In genomic region chr3:160479376-160479775, GRCh38 we compare ENCODE assay signal across 1 cellular context.
TF ChIP-seq lines count a peak whose summit lies in the region.

No MANE protein-coding gene starts in this region.

TF ChIP-seq in IMR-90, 13 proteins besides CTCF, POLR2A, EP300 and RAD21:
- no peak for TF ChIP-seq MAFK (IDR thresholded peaks at IDR 0.05; ENCODE audit: low read depth, low read length)
- TF ChIP-seq MXI1 (IDR thresholded peaks at IDR 0.05; ENCODE audit: borderline replicate concordance, low read depth, low read length): no peak
- no peak for TF ChIP-seq CEBPB (IDR thresholded peaks at IDR 0.05; ENCODE audit: low read depth, low read length)
- no peak for TF ChIP-seq FOS (IDR thresholded peaks at IDR 0.05; ENCODE audit: low read depth, low read length)
- no peak for TF ChIP-seq ELK1 (IDR thresholded peaks at IDR 0.05; ENCODE audit: borderline replicate concordance, low read depth, low read length)
- no peak for TF ChIP-seq SMC3 (IDR thresholded peaks at IDR 0.05; ENCODE audit: low read depth, low read length)
- TF ChIP-seq CHD1 (IDR thresholded peaks at IDR 0.05; ENCODE audit: low read depth, low read length): no peak
- TF ChIP-seq NFE2L2 (IDR thresholded peaks at IDR 0.05; ENCODE audit: low read depth, low read length): no peak
- no peak for TF ChIP-seq RCOR1 (IDR thresholded peaks at IDR 0.05; ENCODE audit: insufficient replicate concordance, low read length)
- no peak for TF ChIP-seq RFX5 (IDR thresholded peaks at IDR 0.05; ENCODE audit: low read depth, low read length)
- TF ChIP-seq MAZ (IDR thresholded peaks at IDR 0.05; ENCODE audit: borderline replicate concordance, low read depth, low read length): no peak
- TF ChIP-seq BHLHE40 (IDR thresholded peaks at IDR 0.05; ENCODE audit: low read depth, low read length): no peak
- TF ChIP-seq, protein P1, sequence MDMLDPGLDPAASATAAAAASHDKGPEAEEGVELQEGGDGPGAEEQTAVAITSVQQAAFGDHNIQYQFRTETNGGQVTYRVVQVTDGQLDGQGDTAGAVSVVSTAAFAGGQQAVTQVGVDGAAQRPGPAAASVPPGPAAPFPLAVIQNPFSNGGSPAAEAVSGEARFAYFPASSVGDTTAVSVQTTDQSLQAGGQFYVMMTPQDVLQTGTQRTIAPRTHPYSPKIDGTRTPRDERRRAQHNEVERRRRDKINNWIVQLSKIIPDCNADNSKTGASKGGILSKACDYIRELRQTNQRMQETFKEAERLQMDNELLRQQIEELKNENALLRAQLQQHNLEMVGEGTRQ (IDR thresholded peaks at IDR 0.05; ENCODE audit: low read depth, low read length): no peak
TF ChIP-seq in IMR-90: peak in this region for 0.
